ENCODE assay signal across 8 cellular contexts in genomic region chr22:35630387-35630793, GRCh38. TPM values are rescaled to one million over a fixed set of nuclear protein-coding genes. Genes with fewer than 3 reads are reported as not detected.
DNase-seq lines count a peak whose midpoint lies in the region; ATAC-seq, FAIRE-seq and TF ChIP-seq lines count a peak whose summit lies in the region.

No MANE protein-coding gene starts in this region.

- H3K4me1 ChIP-seq in IMR-90 (ENCODE audit: control insufficient read depth, insufficient read depth, low read length): peaks cover 9% of the 10 kb centered on the region
- peaks cover 21% of the 10 kb centered on the region for H3K4me1 ChIP-seq in astrocyte (ENCODE audit: insufficient read depth, low read length)
- peaks cover 7% of the 10 kb centered on the region for H3K4me1 ChIP-seq in CD8-positive, alpha-beta T cell (ENCODE audit: insufficient read depth, low read length)

- H3K4ac ChIP-seq in IMR-90 (ENCODE audit: low read depth, low read length): peak overlapping the region; percentile 87

- H2AK9ac ChIP-seq in IMR-90 (replicated peaks; ENCODE audit: low read depth, low read length, poor library complexity): peak overlapping the region; percentile 81

- dilution Hi-C loops in IMR-90 (cut with HindIII; ENCODE audit: low sequenced_read_pairs, unreplicated experiment): no loop called here

- H4K20me1 ChIP-seq in IMR-90 (ENCODE audit: insufficient read depth, low read length): no peaks in the 10 kb centered on the region
- no peaks in the 10 kb centered on the region for H4K20me1 ChIP-seq in astrocyte (ENCODE audit: insufficient read depth, low read length)

- H4K8ac ChIP-seq in IMR-90 (ENCODE audit: low read depth in 2 of 2, low read length in 2 of 2): peak overlapping the region; percentile 6 to 83; a peak in 3 of 4 replicates

- H3K27me3 Mint-ChIP-seq in astrocyte (ENCODE audit: low read depth, unreplicated experiment): no peaks in the 10 kb centered on the region
- H3K27me3 Mint-ChIP-seq in CD8-positive, alpha-beta T cell (ENCODE audit: low read depth): peaks cover 2% of the 10 kb centered on the region

- H3K9me3 ChIP-seq in IMR-90 (ENCODE audit: control insufficient read depth, insufficient read depth, low read length): no peaks in the 10 kb centered on the region
- H3K9me3 ChIP-seq in astrocyte (ENCODE audit: insufficient read depth, low read depth, low read length): no peaks in the 10 kb centered on the region
- H3K9me3 ChIP-seq in CD8-positive, alpha-beta T cell (ENCODE audit: low read length): no peaks in the 10 kb centered on the region

- H3K14ac ChIP-seq in IMR-90 (replicated peaks; ENCODE audit: low read depth, low read length): peak overlapping the region; percentile 82

- peaks cover 3% of the 10 kb centered on the region for H3K9me3 Mint-ChIP-seq in astrocyte (ENCODE audit: unreplicated experiment)
- no peaks in the 10 kb centered on the region for H3K9me3 Mint-ChIP-seq in CD8-positive, alpha-beta T cell

- peak overlapping the region; percentile 75 for H2BK5ac ChIP-seq in IMR-90 (ENCODE audit: low read depth, low read length, poor library complexity, severe bottlenecking)

- H4K91ac ChIP-seq in IMR-90 (ENCODE audit: insufficient read depth, low read depth, low read length): peak overlapping the region; percentile 74

- peak overlapping the region; percentile 25; the same call in 1 of the 2 replicates for H4K5ac ChIP-seq in IMR-90 (ENCODE audit: low read depth, low read length)

- DNase-seq in AG10803 (ENCODE audit: low read depth) (peak; percentile 80), IMR-90 (peak; percentile 63), astrocyte (ENCODE audit: low read depth) (peak; percentile 54), left kidney (ENCODE audit: low read depth, low spot score) (peak; percentile 50), HEK293T (ENCODE audit: extremely low spot score) (no peak), DMS153 treated with DMSO at 0.1 percent for 48 hours (lab: John Stamatoyannopoulos, UW; ENCODE audit: unreplicated experiment) (no peak)
- DNase-seq in CD8-positive, alpha-beta T cell: no peak

- BruUV-seq in IMR-90 (replicated peaks; lab: Mats Ljungman, UMichigan): no TSS peak

- H3K4me1 Mint-ChIP-seq in astrocyte (ENCODE audit: low read depth, unreplicated experiment): peaks cover 18% of the 10 kb centered on the region
- peaks cover 29% of the 10 kb centered on the region for H3K4me1 Mint-ChIP-seq in CD8-positive, alpha-beta T cell (ENCODE audit: low read depth)

- H2AFZ ChIP-seq in IMR-90 (replicated peaks; ENCODE audit: low read length, poor library complexity) (peak overlapping the region; percentile 84), astrocyte (ENCODE audit: low read depth, low read length) (no peak overlapping the region)

- no peaks in the 10 kb centered on the region for H3K36me3 Mint-ChIP-seq in astrocyte (ENCODE audit: low read depth, unreplicated experiment)
- H3K36me3 Mint-ChIP-seq in CD8-positive, alpha-beta T cell: no peaks in the 10 kb centered on the region

- H3K79me1 ChIP-seq in IMR-90 (ENCODE audit: low read depth in 1 of 2, low read length in 2 of 2): peaks cover 3 to 14% of the 10 kb centered on the region in 2 experiments; a peak in 3 of 4 replicates

- POLR2A ChIA-PET in IMR-90 (lab: Charles Lee; ENCODE audit: unreplicated experiment): interaction anchor here (1.0 kb wide), 1 partner anchor 284 kb away, joined by 4 read pairs; no protein-coding TSS in a partner anchor
- POLR2A ChIA-PET in HEK293T (lab: Yijun Ruan, JAX): no interaction called here
- POLR2A ChIA-PET in CD8-positive, alpha-beta T cell (lab: Charles Lee): no interaction called here

- FAIRE-seq in astrocyte (lab: Jason Lieb, UNC): no peak

- H2BK120ac ChIP-seq in IMR-90 (ENCODE audit: low read depth, low read length): peak overlapping the region; percentile 94

- ATAC-seq in IMR-90 (ENCODE audit: low read depth) (peak; percentile 5; the same call in 1 of the 2 replicates), GM18870 (IDR thresholded peaks at IDR 0.05; ENCODE audit: unreplicated experiment) (no peak)
- no peak for ATAC-seq in CD8-positive, alpha-beta T cell

- in situ Hi-C loops in IMR-90 (cut with MboI; ENCODE audit: low sequenced_read_pairs): loop anchor here (10.0 kb wide), 1 partner anchor 204 kb away; no protein-coding TSS in a partner anchor

- TF ChIP-seq CTCF in AG10803 (conservative IDR thresholded peaks at IDR 0.05; ENCODE audit: low read length): no peak
- TF ChIP-seq CTCF in IMR-90 (conservative IDR thresholded peaks at IDR 0.05; ENCODE audit: low read depth, low read length): no peak
- TF ChIP-seq CTCF in astrocyte (IDR thresholded peaks at IDR 0.05; ENCODE audit: insufficient read depth, low read depth, low read length): no peak
- TF ChIP-seq CTCF in CD8-positive, alpha-beta T cell (IDR thresholded peaks at IDR 0.05): no peak

- H3K27me3 ChIP-seq in IMR-90 (ENCODE audit: control insufficient read depth, insufficient read depth, low read length) (no peaks in the 10 kb centered on the region), astrocyte (ENCODE audit: insufficient read depth, low read length) (no peaks in the 10 kb centered on the region)
- no peaks in the 10 kb centered on the region for H3K27me3 ChIP-seq in CD8-positive, alpha-beta T cell (ENCODE audit: insufficient read depth, low read length)

- no CpG with 5 or more reads among the region's 4 CpGs for WGBS in IMR-90 (ENCODE audit: extremely low coverage in 2 of 2, insufficient read length in 1 of 2), 2 experiments

- peak overlapping the region; percentile 22; the same call in 1 of the 2 replicates for H3K18ac ChIP-seq in IMR-90 (ENCODE audit: low read depth, low read length)

- intact Hi-C loops in IMR-90 (cut with micrococcal nuclease): no loop called here
- intact Hi-C loops in CD8-positive, alpha-beta T cell (cut with DNase I, micrococcal nuclease): no loop called here

- no peaks in the 10 kb centered on the region for H3K79me2 ChIP-seq in astrocyte (ENCODE audit: insufficient read depth, low read length)

- peak overlapping the region; percentile 32; the same call in 1 of the 2 replicates for H3K56ac ChIP-seq in IMR-90 (ENCODE audit: extremely low read depth, insufficient read depth, low read length)

- no peak overlapping the region for H3K4me3 Mint-ChIP-seq in astrocyte (ENCODE audit: unreplicated experiment)
- no peak overlapping the region for H3K4me3 Mint-ChIP-seq in CD8-positive, alpha-beta T cell

- H3K9me1 ChIP-seq in IMR-90 (ENCODE audit: insufficient read depth, low read length): peaks cover 20% of the 10 kb centered on the region

- H3K4me2 ChIP-seq in IMR-90 (ENCODE audit: low read depth, low read length) (no peak overlapping the region), astrocyte (ENCODE audit: low read length) (no peak overlapping the region)

- no peaks in the 10 kb centered on the region for H3K36me3 ChIP-seq in IMR-90 (ENCODE audit: control insufficient read depth, insufficient read depth, low read length)
- no peaks in the 10 kb centered on the region for H3K36me3 ChIP-seq in astrocyte (ENCODE audit: insufficient read depth, low read length)
- H3K36me3 ChIP-seq in CD8-positive, alpha-beta T cell (ENCODE audit: insufficient read depth, low read length): no peaks in the 10 kb centered on the region

- CTCF ChIA-PET in IMR-90 (lab: Yijun Ruan, JAX): interaction anchor here (0.6 to 0.8 kb wide), 2 partner anchors 208 to 270 kb away, joined by 3 to 5 read pairs; no protein-coding TSS in a partner anchor
- CTCF ChIA-PET in HEK293T (lab: Yijun Ruan, JAX): interaction anchor here (0.6 kb wide), 1 partner anchor 428 kb away, joined by 3 read pairs; no protein-coding TSS in a partner anchor
- CTCF ChIA-PET in CD8-positive, alpha-beta T cell (lab: Charles Lee): interaction anchor here (0.8 to 1.4 kb wide), 3 partner anchors 13 to 110 kb away, joined by 3 read pairs; partner anchors contain the start of gene APOL6

- TF ChIP-seq POLR2A in IMR-90 (IDR thresholded peaks at IDR 0.05; ENCODE audit: low read depth, low read length): no peak

- TF ChIP-seq RAD21 in IMR-90 (IDR thresholded peaks at IDR 0.05; ENCODE audit: low read length): 0 out of 2 replicates have a peak, but pooled peaks have one; percentile 11

- H3K27ac Mint-ChIP-seq in astrocyte (ENCODE audit: unreplicated experiment): peak overlapping the region; percentile 28
- no peak overlapping the region for H3K27ac Mint-ChIP-seq in CD8-positive, alpha-beta T cell

- peak overlapping the region; percentile 89 for H2AK5ac ChIP-seq in IMR-90 (ENCODE audit: low read depth, low read length)

- 0 out of 2 replicates have a peak overlapping the region, but pooled peaks have one; percentile 0 for H3K27ac ChIP-seq in IMR-90 (ENCODE audit: insufficient read depth, low read length)
- H3K27ac ChIP-seq in astrocyte (ENCODE audit: low read depth, low read length): no peak overlapping the region
- no peak overlapping the region for H3K27ac ChIP-seq in CD8-positive, alpha-beta T cell (ENCODE audit: low read depth, low read length)

- H3K4me3 ChIP-seq in AG10803 (ENCODE audit: low read length) (no peak overlapping the region), IMR-90 (ENCODE audit: insufficient read depth, low read depth, low read length) (no peak overlapping the region), astrocyte (ENCODE audit: insufficient read depth, low read depth, low read length) (no peak overlapping the region)
- no peak overlapping the region for H3K4me3 ChIP-seq in CD8-positive, alpha-beta T cell (ENCODE audit: low read depth, low read length)

- H2BK20ac ChIP-seq in IMR-90 (ENCODE audit: low read depth, low read length): peak overlapping the region; percentile 83

- H3K9ac ChIP-seq in IMR-90 (ENCODE audit: low read depth, low read length): no peak overlapping the region
- H3K9ac ChIP-seq in astrocyte (ENCODE audit: low read length): no peak overlapping the region

- H2BK15ac ChIP-seq in IMR-90 (ENCODE audit: low read depth, low read length): peak overlapping the region; percentile 77; the same call in 1 of the 3 replicates

- peak overlapping the region; percentile 3; the same call in 1 of the 2 replicates for H3K23ac ChIP-seq in IMR-90 (ENCODE audit: low read depth, low read length)

TF ChIP-seq in IMR-90, 13 proteins besides CTCF, POLR2A, EP300 and RAD21 (continues in another document):
- no peak for TF ChIP-seq SMC3 (IDR thresholded peaks at IDR 0.05; ENCODE audit: low read depth, low read length)

TF ChIP-seq in HEK293T, 16 proteins besides CTCF, POLR2A, EP300 and RAD21 (continues in another document):
- TF ChIP-seq FOXA1 (IDR thresholded peaks at IDR 0.05) (no peak), ARNT (IDR thresholded peaks at IDR 0.05) (no peak)

RNA-seq across cellular contexts. Expression of gene MB, which starts 13.3 kb away (rescaled TPM):
- not detected in 2 replicates for total RNA-seq in IMR-90 (2012; rRNA removed)
- polyA plus RNA-seq in IMR-90 (2012; rRNA removed): not detected in 2 replicates
- polyA plus RNA-seq in IMR-90 (2012; cell fraction: cytosol; rRNA removed): not detected in 2 replicates
- not detected in 2 replicates for polyA plus RNA-seq in IMR-90 (2012; cell fraction: nucleus; rRNA removed; ENCODE audit: low replicate concordance)
- not detected in 2 replicates for total RNA-seq in astrocyte
- total RNA-seq in CD8-positive, alpha-beta T cell: not detected

RNA-seq across cellular contexts. Expression of gene APOL6, which starts 17.9 kb away (rescaled TPM):
- 7.2 TPM in 2 replicates for total RNA-seq in IMR-90 (2012; rRNA removed)
- 0.86 and 1.2 TPM in 2 replicates for polyA plus RNA-seq in IMR-90 (2012; rRNA removed)
- polyA plus RNA-seq in IMR-90 (2012; cell fraction: cytosol; rRNA removed): 0.47 and 0.64 TPM in 2 replicates
- polyA plus RNA-seq in IMR-90 (2012; cell fraction: nucleus; rRNA removed; ENCODE audit: low replicate concordance): 0.32 and 1.4 TPM in 2 replicates
- 5.9 and 7.6 TPM in 2 replicates for total RNA-seq in astrocyte
- 10 to 100 TPM; 48.4 to 49.7 TPM for total RNA-seq in CD8-positive, alpha-beta T cell

Comparison
In these comparisons a context has a peak if more than half of its experiments do, and no peak if none do; other contexts are left out.
1. DNase-seq: peak in AG10803 (single experiment), IMR-90 (single experiment), astrocyte (single experiment) and left kidney (single experiment); none in HEK293T (single experiment), CD8-positive, alpha-beta T cell (0 of 7) and DMS153 treated with DMSO at 0.1 percent for 48 hours (single experiment).